6 cellular contexts compared by ENCODE assay signal in genomic region chr12:1213205-1213604, GRCh38.
"Had no signal": no experiment of that assay in that cellular context is flagged by ENCODE, and none has a peak within 500 bp of the region (broad histone marks: within the 10 kb centered on the region; RNA-seq: fewer than 3 reads in every experiment).

No MANE protein-coding gene starts in this region.

- H3K36me3 ChIP-seq: neural progenitor cell, ovary had no signal

- H3K4me3 ChIP-seq: lung, neural progenitor cell, ovary had no signal

- H3K9me3 ChIP-seq: ovary had no signal

- H3K27me3 ChIP-seq: foreskin keratinocyte, neural progenitor cell, ovary had no signal

- DNase-seq: foreskin keratinocyte, head of caudate nucleus, midbrain, ovary had no signal

- H3K27ac ChIP-seq: foreskin keratinocyte, ovary had no signal
